ENCODE assay signal across 10 cellular contexts in genomic region chr5:76849767-76850291, GRCh38. TPM values are rescaled to one million over a fixed set of nuclear protein-coding genes. Genes with fewer than 3 reads are reported as not detected.
A peak's percentile ranks its signal among the peaks of the same experiment; 100 is the strongest.
DNase-seq lines count a peak whose midpoint lies in the region; FAIRE-seq and TF ChIP-seq lines count a peak whose summit lies in the region.
"Had no signal": no experiment of that assay in that cellular context is flagged by ENCODE, and none has a peak within 500 bp of the region (broad histone marks: within the 10 kb centered on the region; RNA-seq: fewer than 3 reads in every experiment).

Gene S100Z, plus strand, starts transcription at chr5:76850014. Its CDS starts 25,346 bp downstream, at chr5:76875360.

- intact Hi-C loops in endothelial cell of umbilical vein (cut with micrococcal nuclease) = no loop called here

- no peaks in the 10 kb centered on the region for H3K9me1 ChIP-seq in endothelial cell of umbilical vein (replicated peaks; ENCODE audit: control insufficient read depth, extremely low read depth, insufficient read depth, low read length)

- H4K20me1 ChIP-seq in endothelial cell of umbilical vein (replicated peaks; ENCODE audit: control insufficient read depth, extremely low read depth, insufficient read depth, low read length) = no peaks in the 10 kb centered on the region

- H3K79me2 ChIP-seq in endothelial cell of umbilical vein (ENCODE audit: control insufficient read depth, insufficient read depth, low read length) = no peaks in the 10 kb centered on the region

- dilution Hi-C loops in endothelial cell of umbilical vein (cut with MboI; ENCODE audit: extremely low pct_ligation_motif_present, low sequenced_read_pairs) = no loop called here

- H3K4me1 Mint-ChIP-seq in activated CD4-positive, alpha-beta T cell treated with anti-CD3 and anti-CD28 coated beads, Interleukin-2, amount 10 ng/mL, durations not matched to agents 7 days and 5 days = peaks cover 44% of the 10 kb centered on the region
- H3K4me1 Mint-ChIP-seq in chondrocyte (ENCODE audit: low read depth) (no peaks in the 10 kb centered on the region), osteocyte (ENCODE audit: unreplicated experiment) (no peaks in the 10 kb centered on the region)

- no peak within 1 kb of the TSS for H3K4me2 ChIP-seq in endothelial cell of umbilical vein (ENCODE audit: insufficient read depth, low read length)

- peaks cover 14% of the 10 kb centered on the region for H3K9me3 Mint-ChIP-seq in activated CD4-positive, alpha-beta T cell treated with anti-CD3 and anti-CD28 coated beads, Interleukin-2, amount 10 ng/mL, durations not matched to agents 7 days and 5 days
- H3K9me3 Mint-ChIP-seq in chondrocyte (ENCODE audit: low read depth) = no peaks in the 10 kb centered on the region
- no peaks in the 10 kb centered on the region for H3K9me3 Mint-ChIP-seq in osteocyte (ENCODE audit: unreplicated experiment)

- no peaks in the 10 kb centered on the region for H3K27me3 ChIP-seq in endothelial cell of umbilical vein (ENCODE audit: control insufficient read depth in 2 of 2, insufficient read depth in 2 of 2, low read length in 2 of 2)
- H3K27me3 ChIP-seq: ascending aorta, uterus had no signal

- H3K4me1 ChIP-seq in endothelial cell of umbilical vein (ENCODE audit: control insufficient read depth, extremely low read depth, insufficient read depth, low read length) = no peaks in the 10 kb centered on the region
- H3K4me1 ChIP-seq: ascending aorta, uterus had no signal

- peaks cover 15% of the 10 kb centered on the region for H3K36me3 Mint-ChIP-seq in activated CD4-positive, alpha-beta T cell treated with anti-CD3 and anti-CD28 coated beads, Interleukin-2, amount 10 ng/mL, durations not matched to agents 7 days and 5 days (ENCODE audit: low read depth)
- H3K36me3 Mint-ChIP-seq in chondrocyte (ENCODE audit: low read depth) = no peaks in the 10 kb centered on the region
- no peaks in the 10 kb centered on the region for H3K36me3 Mint-ChIP-seq in osteocyte (ENCODE audit: unreplicated experiment)

- H3K4me3 Mint-ChIP-seq in activated CD4-positive, alpha-beta T cell treated with anti-CD3 and anti-CD28 coated beads, Interleukin-2, amount 10 ng/mL, durations not matched to agents 7 days and 5 days = peak within 1 kb of the TSS; percentile 50
- H3K4me3 Mint-ChIP-seq in chondrocyte (ENCODE audit: unreplicated experiment) = no peak within 1 kb of the TSS
- H3K4me3 Mint-ChIP-seq in osteocyte (ENCODE audit: unreplicated experiment) = no peak within 1 kb of the TSS

- no peaks in the 10 kb centered on the region for H3K9me3 ChIP-seq in endothelial cell of umbilical vein (replicated peaks; ENCODE audit: control insufficient read depth, insufficient read depth, low read length)
- H3K9me3 ChIP-seq: ascending aorta, uterus had no signal

- CTCF ChIA-PET in activated CD4-positive, alpha-beta T cell treated with anti-CD3 and anti-CD28 coated beads, Interleukin-2, amount 10 ng/mL, durations not matched to agents 7 days and 5 days (lab: Charles Lee) = interaction anchor here (0.7 to 1.2 kb wide), 2 partner anchors 58 to 179 kb away, joined by 3 read pairs; no protein-coding TSS in a partner anchor
- CTCF ChIA-PET in endothelial cell of umbilical vein (lab: Charles Lee) = no interaction called here

- H3K27ac ChIP-seq in endothelial cell of umbilical vein (ENCODE audit: insufficient read depth, low read depth, low read length) = no peak within 1 kb of the TSS
- H3K27ac ChIP-seq: ascending aorta, uterus had no signal

- peaks cover 2% of the 10 kb centered on the region for H3K27me3 Mint-ChIP-seq in activated CD4-positive, alpha-beta T cell treated with anti-CD3 and anti-CD28 coated beads, Interleukin-2, amount 10 ng/mL, durations not matched to agents 7 days and 5 days
- H3K27me3 Mint-ChIP-seq in chondrocyte (ENCODE audit: low read depth) = no peaks in the 10 kb centered on the region
- H3K27me3 Mint-ChIP-seq in osteocyte (ENCODE audit: unreplicated experiment) = no peaks in the 10 kb centered on the region

- peak within 1 kb of the TSS; percentile 23 for H2AFZ ChIP-seq in endothelial cell of umbilical vein (ENCODE audit: low read depth, low read length)

- no peak for TF ChIP-seq CTCF in endothelial cell of umbilical vein (IDR thresholded peaks at IDR 0.05; ENCODE audit: extremely low read depth in 1 of 2, insufficient read depth in 1 of 2, low read depth in 1 of 2, low read length in 2 of 2)
- no peak for TF ChIP-seq CTCF in chondrocyte (IDR thresholded peaks at IDR 0.05)
- TF ChIP-seq CTCF in osteocyte (IDR thresholded peaks at IDR 0.05) = no peak

- peak within 1 kb of the TSS; percentile 81 for H3K27ac Mint-ChIP-seq in activated CD4-positive, alpha-beta T cell treated with anti-CD3 and anti-CD28 coated beads, Interleukin-2, amount 10 ng/mL, durations not matched to agents 7 days and 5 days
- H3K27ac Mint-ChIP-seq in chondrocyte (ENCODE audit: unreplicated experiment) (no peak within 1 kb of the TSS), osteocyte (ENCODE audit: unreplicated experiment) (no peak within 1 kb of the TSS)

- FAIRE-seq in endothelial cell of umbilical vein (lab: Jason Lieb, UNC) = no peak

- H3K36me3 ChIP-seq in endothelial cell of umbilical vein (ENCODE audit: control insufficient read depth in 2 of 2, extremely low read depth in 1 of 2, insufficient read depth in 2 of 2, low read length in 2 of 2) = no peaks in the 10 kb centered on the region
- H3K36me3 ChIP-seq: ascending aorta, uterus had no signal

- no peak for TF ChIP-seq POLR2A in endothelial cell of umbilical vein (IDR thresholded peaks at IDR 0.05; ENCODE audit: low read depth, low read length)

- BruUV-seq in endothelial cell of umbilical vein (replicated peaks; lab: Mats Ljungman, UMichigan) = no TSS peak

- no peak within 1 kb of the TSS for H3K9ac ChIP-seq in endothelial cell of umbilical vein (replicated peaks; ENCODE audit: extremely low read depth, insufficient read depth, low read length)

- POLR2A ChIA-PET in activated CD4-positive, alpha-beta T cell treated with anti-CD3 and anti-CD28 coated beads, Interleukin-2, amount 10 ng/mL, durations not matched to agents 7 days and 5 days (lab: Charles Lee) = interaction anchor here (0.6 kb wide), 1 partner anchor 75 kb away, joined by 3 read pairs; no protein-coding TSS in a partner anchor
- POLR2A ChIA-PET in endothelial cell of umbilical vein (lab: Charles Lee) = no interaction called here

- DNase-seq in LoVo (ENCODE audit: low spot score) (peak; percentile 65), endothelial cell of umbilical vein (ENCODE audit: low read depth, low spot score) (no peak), chondrocyte (ENCODE audit: low spot score) (no peak), hippocampal formation (lab: John Stamatoyannopoulos, UW) (no peak), NOMO-1 (lab: John Stamatoyannopoulos, UW; ENCODE audit: unreplicated experiment in 2 of 2) (no peak), osteocyte (ENCODE audit: extremely low spot score, unreplicated experiment) (no peak)
- DNase-seq in activated CD4-positive, alpha-beta T cell treated with anti-CD3 and anti-CD28 coated beads, Interleukin-2, amount 10 ng/mL, durations not matched to agents 7 days and 5 days = peak; percentile 65
- DNase-seq in stimulated activated CD4-positive, alpha-beta T cell treated with anti-CD3 and anti-CD28 coated beads, TNF-alpha, amount 100 ng/mL, for 24 hours (ENCODE audit: low read depth in 3 of 3) = peak in 2 of 3 experiments; percentile 16 to 38
- DNase-seq: uterus had no signal

- no peak within 1 kb of the TSS for H3K4me3 ChIP-seq in endothelial cell of umbilical vein (replicated peaks in 1 of 3; ENCODE audit: insufficient read depth in 1 of 3, low read depth in 1 of 3, low read length in 3 of 3)
- H3K4me3 ChIP-seq: ascending aorta, uterus had no signal

TF ChIP-seq in endothelial cell of umbilical vein, 7 proteins besides CTCF, POLR2A, EP300 and RAD21:
- TF ChIP-seq JUN (IDR thresholded peaks at IDR 0.05; ENCODE audit: borderline replicate concordance, insufficient read depth, insufficient read length, low read depth) = no peak
- no peak for TF ChIP-seq FOS (IDR thresholded peaks at IDR 0.05; ENCODE audit: borderline replicate concordance, insufficient read depth, low read length)
- no peak for TF ChIP-seq POLR2AphosphoS5 (IDR thresholded peaks at IDR 0.05; ENCODE audit: insufficient read depth, low read depth, low read length)
- no peak for TF ChIP-seq GATA2 (IDR thresholded peaks at IDR 0.05; ENCODE audit: insufficient read depth, insufficient read length, low read depth, low read length)
- TF ChIP-seq MYC (IDR thresholded peaks at IDR 0.05; ENCODE audit: low read depth, low read length) = no peak
- TF ChIP-seq EZH2 (IDR thresholded peaks at IDR 0.05; ENCODE audit: borderline replicate concordance, low read depth, low read length, severe bottlenecking) = no peak
- TF ChIP-seq MAX (IDR thresholded peaks at IDR 0.05; ENCODE audit: insufficient read depth, insufficient read length) = no peak

RNA-seq across cellular contexts. Expression of gene S100Z, which starts in this region (rescaled TPM):
- total RNA-seq in activated CD4-positive, alpha-beta T cell treated with anti-CD3 and anti-CD28 coated beads, Interleukin-2, amount 10 ng/mL, durations not matched to agents 7 days and 5 days = 1 to 10 TPM; 1.8 to 2.2 TPM
- total RNA-seq in endothelial cell of umbilical vein (not detected in 2 replicates), chondrocyte (not detected in 3 replicates), osteocyte (not detected in 2 replicates)
- not detected in 2 replicates for polyA plus RNA-seq in endothelial cell of umbilical vein
- not detected in 2 replicates for polyA plus RNA-seq in endothelial cell of umbilical vein (2011; cell fraction: cytosol; rRNA removed)
- polyA plus RNA-seq in endothelial cell of umbilical vein (2011; cell fraction: nucleus; rRNA removed) = not detected in 2 replicates
- polyA plus RNA-seq in endothelial cell of umbilical vein (2012) = not detected in 2 replicates
- polyA minus RNA-seq in endothelial cell of umbilical vein = not detected in 2 replicates
- not detected for polyA minus RNA-seq in endothelial cell of umbilical vein (2011; cell fraction: cytosol; rRNA and poly(A)+ RNA removed)
- not detected in 2 replicates for polyA minus RNA-seq in endothelial cell of umbilical vein (2011; cell fraction: nucleus; rRNA and poly(A)+ RNA removed)
- total RNA-seq: ascending aorta had no signal

Comparison
In these comparisons a context has a peak if more than half of its experiments do, and no peak if none do; other contexts are left out.
1. DNase-seq: peak in LoVo (single experiment), activated CD4-positive, alpha-beta T cell treated with anti-CD3 and anti-CD28 coated beads, Interleukin-2, amount 10 ng/mL, durations not matched to agents 7 days and 5 days (single experiment) and stimulated activated CD4-positive, alpha-beta T cell treated with anti-CD3 and anti-CD28 coated beads, TNF-alpha, amount 100 ng/mL, for 24 hours (2 of 3); none in endothelial cell of umbilical vein (single experiment), chondrocyte (single experiment), hippocampal formation (0 of 2), NOMO-1 (0 of 2) and osteocyte (single experiment).